Comparison of ENCODE assay signal across 1 cellular context in genomic region chr1:63190171-63190570, GRCh38.
A peak's percentile ranks its signal among the peaks of the same experiment; 100 is the strongest.
TF ChIP-seq lines count a peak whose summit lies in the region.

No MANE protein-coding gene starts in this region.

TF ChIP-seq in GM23338, 12 proteins besides CTCF, POLR2A, EP300 and RAD21 (continued from another document):
- TF ChIP-seq, protein P1, sequence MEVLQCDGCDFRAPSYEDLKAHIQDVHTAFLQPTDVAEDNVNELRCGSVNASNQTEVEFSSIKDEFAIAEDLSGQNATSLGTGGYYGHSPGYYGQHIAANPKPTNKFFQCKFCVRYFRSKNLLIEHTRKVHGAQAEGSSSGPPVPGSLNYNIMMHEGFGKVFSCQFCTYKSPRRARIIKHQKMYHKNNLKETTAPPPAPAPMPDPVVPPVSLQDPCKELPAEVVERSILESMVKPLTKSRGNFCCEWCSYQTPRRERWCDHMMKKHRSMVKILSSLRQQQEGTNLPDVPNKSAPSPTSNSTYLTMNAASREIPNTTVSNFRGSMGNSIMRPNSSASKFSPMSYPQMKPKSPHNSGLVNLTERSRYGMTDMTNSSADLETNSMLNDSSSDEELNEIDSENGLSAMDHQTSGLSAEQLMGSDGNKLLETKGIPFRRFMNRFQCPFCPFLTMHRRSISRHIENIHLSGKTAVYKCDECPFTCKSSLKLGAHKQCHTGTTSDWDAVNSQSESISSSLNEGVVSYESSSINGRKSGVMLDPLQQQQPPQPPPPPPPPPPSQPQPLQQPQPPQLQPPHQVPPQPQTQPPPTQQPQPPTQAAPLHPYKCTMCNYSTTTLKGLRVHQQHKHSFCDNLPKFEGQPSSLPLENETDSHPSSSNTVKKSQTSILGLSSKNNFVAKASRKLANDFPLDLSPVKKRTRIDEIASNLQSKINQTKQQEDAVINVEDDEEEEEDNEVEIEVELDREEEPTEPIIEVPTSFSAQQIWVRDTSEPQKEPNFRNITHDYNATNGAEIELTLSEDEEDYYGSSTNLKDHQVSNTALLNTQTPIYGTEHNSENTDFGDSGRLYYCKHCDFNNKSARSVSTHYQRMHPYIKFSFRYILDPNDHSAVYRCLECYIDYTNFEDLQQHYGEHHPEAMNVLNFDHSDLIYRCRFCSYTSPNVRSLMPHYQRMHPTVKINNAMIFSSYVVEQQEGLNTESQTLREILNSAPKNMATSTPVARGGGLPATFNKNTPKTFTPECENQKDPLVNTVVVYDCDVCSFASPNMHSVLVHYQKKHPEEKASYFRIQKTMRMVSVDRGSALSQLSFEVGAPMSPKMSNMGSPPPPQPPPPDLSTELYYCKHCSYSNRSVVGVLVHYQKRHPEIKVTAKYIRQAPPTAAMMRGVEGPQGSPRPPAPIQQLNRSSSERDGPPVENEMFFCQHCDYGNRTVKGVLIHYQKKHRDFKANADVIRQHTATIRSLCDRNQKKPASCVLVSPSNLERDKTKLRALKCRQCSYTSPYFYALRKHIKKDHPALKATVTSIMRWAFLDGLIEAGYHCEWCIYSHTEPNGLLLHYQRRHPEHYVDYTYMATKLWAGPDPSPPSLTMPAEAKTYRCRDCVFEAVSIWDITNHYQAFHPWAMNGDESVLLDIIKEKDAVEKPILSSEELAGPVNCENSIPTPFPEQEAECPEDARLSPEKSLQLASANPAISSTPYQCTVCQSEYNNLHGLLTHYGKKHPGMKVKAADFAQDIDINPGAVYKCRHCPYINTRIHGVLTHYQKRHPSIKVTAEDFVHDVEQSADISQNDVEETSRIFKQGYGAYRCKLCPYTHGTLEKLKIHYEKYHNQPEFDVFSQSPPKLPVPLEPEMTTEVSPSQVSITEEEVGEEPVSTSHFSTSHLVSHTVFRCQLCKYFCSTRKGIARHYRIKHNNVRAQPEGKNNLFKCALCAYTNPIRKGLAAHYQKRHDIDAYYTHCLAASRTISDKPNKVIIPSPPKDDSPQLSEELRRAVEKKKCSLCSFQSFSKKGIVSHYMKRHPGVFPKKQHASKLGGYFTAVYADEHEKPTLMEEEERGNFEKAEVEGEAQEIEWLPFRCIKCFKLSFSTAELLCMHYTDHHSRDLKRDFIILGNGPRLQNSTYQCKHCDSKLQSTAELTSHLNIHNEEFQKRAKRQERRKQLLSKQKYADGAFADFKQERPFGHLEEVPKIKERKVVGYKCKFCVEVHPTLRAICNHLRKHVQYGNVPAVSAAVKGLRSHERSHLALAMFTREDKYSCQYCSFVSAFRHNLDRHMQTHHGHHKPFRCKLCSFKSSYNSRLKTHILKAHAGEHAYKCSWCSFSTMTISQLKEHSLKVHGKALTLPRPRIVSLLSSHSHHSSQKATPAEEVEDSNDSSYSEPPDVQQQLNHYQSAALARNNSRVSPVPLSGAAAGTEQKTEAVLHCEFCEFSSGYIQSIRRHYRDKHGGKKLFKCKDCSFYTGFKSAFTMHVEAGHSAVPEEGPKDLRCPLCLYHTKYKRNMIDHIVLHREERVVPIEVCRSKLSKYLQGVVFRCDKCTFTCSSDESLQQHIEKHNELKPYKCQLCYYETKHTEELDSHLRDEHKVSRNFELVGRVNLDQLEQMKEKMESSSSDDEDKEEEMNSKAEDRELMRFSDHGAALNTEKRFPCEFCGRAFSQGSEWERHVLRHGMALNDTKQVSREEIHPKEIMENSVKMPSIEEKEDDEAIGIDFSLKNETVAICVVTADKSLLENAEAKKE (CRISPR knock-in tag; IDR thresholded peaks at IDR 0.05): peak; percentile 80
